In genomic region chr3:131315162-131315561, GRCh38 we compare ENCODE assay signal across 26 cellular contexts.
"Had no signal": no experiment of that assay in that cellular context is flagged by ENCODE, and none has a peak within 500 bp of the region (broad histone marks: within the 10 kb centered on the region; RNA-seq: fewer than 3 reads in every experiment).

No MANE protein-coding gene starts in this region.

- H3K27me3 ChIP-seq: stomach, suprapubic skin, testis, thyroid gland, tibial artery, tibial nerve, transverse colon, upper lobe of left lung, upper lobe of right lung, uterus, vagina had no signal

- H3K4me1 ChIP-seq: stomach, suprapubic skin, testis, tibial artery, tibial nerve, transverse colon, upper lobe of left lung, upper lobe of right lung, uterus, vagina had no signal

- ATAC-seq: stimulated activated effector memory CD8-positive, alpha-beta T cell treated with anti-CD3 and anti-CD28 coated beads, Interleukin-12 subunit alpha, Interleukin-12 subunit beta, amount 100 ng/mL, for 72 hours; stimulated activated memory B cell treated with anti-CD40 and anti-IgM and Interleukin-4, amounts not matched to agents 10 μg/mL and 1 μg/mL and 100 μg/mL, for 72 hours; stimulated activated naive B cell treated with anti-CD40 and anti-IgM and Interleukin-4, amounts not matched to agents 10 μg/mL and 1 μg/mL and 100 μg/mL, for 72 hours; stimulated activated naive CD8-positive, alpha-beta T cell treated with anti-CD3 and anti-CD28 coated beads, Interleukin-15, amount 100 ng/mL, for 72 hours; stimulated activated naive CD8-positive, alpha-beta T cell treated with anti-CD3 and anti-CD28 coated beads, Interleukin-15, Interleukin-2, amounts not matched to agents 100 U/mL and 50 U/mL, for 24 hours; upper lobe of right lung had no signal

- H3K36me3 ChIP-seq: stomach, suprapubic skin, thoracic aorta, thyroid gland, tibial artery, tibial nerve, transverse colon, upper lobe of left lung, upper lobe of right lung, uterus, vagina had no signal

- DNase-seq: stimulated activated CD4-positive, alpha-beta T cell treated with anti-CD3 and anti-CD28 coated beads, Interleukin-2, amount 100 ng/mL, for 48 hours; stimulated activated CD4-positive, alpha-beta T cell treated with anti-CD3 and anti-CD28 coated beads, Interleukin-4, amount 100 ng/mL, for 1 hour; stimulated activated CD4-positive, alpha-beta T cell treated with anti-CD3 and anti-CD28 coated beads, Interleukin-4, amount 100 ng/mL, for 24 hours; stimulated activated CD4-positive, alpha-beta T cell treated with anti-CD3 and anti-CD28 coated beads, Interleukin-4, amount 100 ng/mL, for 4 hours; stimulated activated CD8-positive, alpha-beta memory T cell treated with anti-CD3 and anti-CD28 coated beads, Interleukin-4, amount 100 ng/mL, for 48 hours; stimulated activated naive B cell treated with anti-CD40 and anti-IgM and Interleukin-4, amounts not matched to agents 10 μg/mL and 1 μg/mL and 100 μg/mL, for 72 hours; stimulated activated naive CD4-positive, alpha-beta T cell; stimulated activated naive CD4-positive, alpha-beta T cell treated with Interleukin-2 at 50 U/mL for 16 hours; stimulated activated naive CD8-positive, alpha-beta T cell treated with anti-CD3 and anti-CD28 coated beads, Interleukin-15, amount 100 ng/mL, for 72 hours; stimulated activated naive CD8-positive, alpha-beta T cell treated with anti-CD3 and anti-CD28 coated beads, Interleukin-15, Interleukin-2, amounts not matched to agents 100 U/mL and 50 U/mL, for 24 hours; stomach; substantia nigra; testis; thyroid gland; tibial artery; transverse colon; trophoblast cell; upper lobe of left lung; upper lobe of right lung; uterus had no signal

- H3K9me3 ChIP-seq: stomach, suprapubic skin, testis, thoracic aorta, thyroid gland, tibial artery, tibial nerve, transverse colon, upper lobe of left lung, upper lobe of right lung, uterus, vagina had no signal

- H3K27ac ChIP-seq: stomach, suprapubic skin, testis, thoracic aorta, tibial artery, tibial nerve, transverse colon, upper lobe of left lung, upper lobe of right lung, uterus, vagina had no signal

- H3K4me3 ChIP-seq: stomach, suprapubic skin, testis, thoracic aorta, thyroid gland, tibial artery, tibial nerve, transverse colon, upper lobe of left lung, upper lobe of right lung, uterus, vagina had no signal
